Comparison of ENCODE assay signal across 18 cellular contexts in the genomic region with DNA sequence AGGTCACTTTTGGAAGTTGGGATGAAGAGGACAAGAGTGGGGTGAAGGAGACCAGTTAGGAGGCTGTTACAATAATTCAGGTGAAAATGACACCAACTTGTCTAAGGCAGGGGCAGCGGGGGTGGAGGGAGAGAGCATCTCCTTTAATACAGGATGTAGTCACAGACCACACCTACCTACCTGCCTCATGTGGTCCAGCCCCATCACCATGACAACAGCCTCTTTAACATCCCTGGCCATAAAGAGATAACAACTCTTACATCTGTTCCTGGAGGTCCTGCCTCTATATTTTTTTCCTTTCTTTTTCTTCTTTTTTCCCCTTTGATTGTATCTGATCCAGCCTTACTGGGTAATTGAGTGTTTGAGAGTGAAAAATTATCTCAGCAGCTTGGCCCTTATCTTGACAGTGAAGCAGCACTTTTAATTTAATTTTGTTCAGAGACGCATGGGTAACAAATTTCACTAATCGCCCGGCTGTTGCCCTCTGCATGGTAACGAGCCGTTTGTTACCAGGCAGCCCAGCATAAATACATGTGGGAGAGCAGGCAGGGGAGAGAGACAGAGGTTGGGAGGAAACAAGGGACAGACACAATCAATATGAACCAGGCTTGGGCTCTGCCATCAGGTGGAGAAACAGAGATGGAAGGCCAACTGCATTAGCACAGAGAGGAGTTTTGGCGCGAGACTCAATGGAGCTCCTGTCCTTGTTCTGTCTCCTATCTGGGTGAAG.
"Had no signal": no experiment of that assay in that cellular context is flagged by ENCODE, and none has a peak within 500 bp of the region (broad histone marks: within the 10 kb centered on the region; RNA-seq: fewer than 3 reads in every experiment).

No MANE protein-coding gene starts in this region.

- ATAC-seq: effector memory CD8-positive, alpha-beta T cell; heart right ventricle; left colon; psoas muscle; right lobe of liver; stimulated activated naive CD8-positive, alpha-beta T cell treated with anti-CD3 and anti-CD28 coated beads, Interleukin-15, Interleukin-2, amounts not matched to agents 100 U/mL and 50 U/mL, for 24 hours had no signal

- H3K4me2 ChIP-seq: smooth muscle cell had no signal

- H3K4me1 ChIP-seq: ascending aorta, heart right ventricle, psoas muscle, right lobe of liver had no signal

- H3K9me3 ChIP-seq: ascending aorta, heart right ventricle, psoas muscle, right lobe of liver had no signal

- H3K9me3 Mint-ChIP-seq: dendritic cell treated with granulocyte-macrophage colony-stimulating factor and Interleukin-4, amounts not matched to agents 40 ng/mL and 50 ng/mL, for 4 days had no signal

- H3K27me3 Mint-ChIP-seq: dendritic cell treated with granulocyte-macrophage colony-stimulating factor and Interleukin-4, amounts not matched to agents 40 ng/mL and 50 ng/mL, for 4 days; effector memory CD8-positive, alpha-beta T cell had no signal

- H3K27ac Mint-ChIP-seq: dendritic cell treated with granulocyte-macrophage colony-stimulating factor and Interleukin-4, amounts not matched to agents 40 ng/mL and 50 ng/mL, for 4 days; effector memory CD8-positive, alpha-beta T cell had no signal

- DNase-seq: activated CD4-positive, alpha-beta T cell treated with anti-CD3 and anti-CD28 coated beads for 1 hour; activated CD4-positive, alpha-beta T cell treated with anti-CD3 and anti-CD28 coated beads, Interleukin-2, amount 50 U/mL, for 4 hours; activated naive CD4-positive, alpha-beta T cell treated with Interleukin-2 at 50 U/mL for 16 hours; activated T-cell treated with anti-CD3 and anti-CD28 coated beads for 4 hours; effector memory CD8-positive, alpha-beta T cell; heart right ventricle; left colon; midbrain; psoas muscle; right lobe of liver; stimulated activated CD4-positive, alpha-beta T cell treated with anti-CD3 and anti-CD28 coated beads, Interleukin-4, amount 100 ng/mL, for 4 hours; stimulated activated CD8-positive, alpha-beta memory T cell treated with anti-CD3 and anti-CD28 coated beads, Interleukin-4, amount 100 ng/mL, for 48 hours; stimulated activated naive CD8-positive, alpha-beta T cell treated with anti-CD3 and anti-CD28 coated beads, Interleukin-15, Interleukin-2, amounts not matched to agents 100 U/mL and 50 U/mL, for 24 hours; trophoblast cell had no signal

- H3K4me3 Mint-ChIP-seq: dendritic cell treated with granulocyte-macrophage colony-stimulating factor and Interleukin-4, amounts not matched to agents 40 ng/mL and 50 ng/mL, for 4 days; effector memory CD8-positive, alpha-beta T cell had no signal

- H3K36me3 ChIP-seq: ascending aorta, heart right ventricle, right lobe of liver had no signal

- H3K27me3 ChIP-seq: ascending aorta, right lobe of liver had no signal

- H3K27ac ChIP-seq: ascending aorta, epithelial cell of prostate, heart right ventricle, psoas muscle, right lobe of liver had no signal

- H3K4me3 ChIP-seq: ascending aorta, heart right ventricle, psoas muscle, right lobe of liver, smooth muscle cell had no signal
